Comparison of ENCODE assay signal across 1 cellular context in the genomic region with DNA sequence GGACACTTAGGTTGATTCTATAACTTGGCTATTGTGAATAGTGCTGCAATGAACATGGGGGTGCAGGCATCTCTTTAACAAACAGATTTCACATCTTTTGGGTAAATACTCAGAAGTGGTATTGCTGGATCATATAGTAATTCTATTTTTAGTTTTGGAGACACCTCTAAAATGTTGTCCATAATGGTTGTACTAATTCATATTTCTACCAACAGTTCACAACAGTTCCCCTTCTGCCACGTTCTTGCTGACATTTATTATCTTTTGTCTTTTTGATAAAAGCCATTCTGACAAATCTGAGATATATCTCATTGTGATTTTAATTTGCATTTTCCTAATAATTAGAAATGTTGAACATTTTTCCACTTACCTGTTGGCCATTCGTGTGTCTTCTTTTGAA.
TF ChIP-seq lines count a peak whose summit lies in the region.

No MANE protein-coding gene starts in this region.

TF ChIP-seq in K562, 482 proteins besides CTCF, POLR2A, EP300 and RAD21:
- TF ChIP-seq, protein P1, sequence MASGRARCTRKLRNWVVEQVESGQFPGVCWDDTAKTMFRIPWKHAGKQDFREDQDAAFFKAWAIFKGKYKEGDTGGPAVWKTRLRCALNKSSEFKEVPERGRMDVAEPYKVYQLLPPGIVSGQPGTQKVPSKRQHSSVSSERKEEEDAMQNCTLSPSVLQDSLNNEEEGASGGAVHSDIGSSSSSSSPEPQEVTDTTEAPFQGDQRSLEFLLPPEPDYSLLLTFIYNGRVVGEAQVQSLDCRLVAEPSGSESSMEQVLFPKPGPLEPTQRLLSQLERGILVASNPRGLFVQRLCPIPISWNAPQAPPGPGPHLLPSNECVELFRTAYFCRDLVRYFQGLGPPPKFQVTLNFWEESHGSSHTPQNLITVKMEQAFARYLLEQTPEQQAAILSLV (tag; IDR thresholded peaks at IDR 0.05), result no peak
- TF ChIP-seq CREB1 (IDR thresholded peaks at IDR 0.05) (no peak), CREB1 (CRISPR knock-in tag; IDR thresholded peaks at IDR 0.05) (no peak), KHSRP (IDR thresholded peaks at IDR 0.05) (no peak), NR3C1 (CRISPR knock-in tag; IDR thresholded peaks at IDR 0.05) (no peak), TAF1 (IDR thresholded peaks at IDR 0.05; ENCODE audit: control insufficient read depth, extremely low read depth, insufficient read depth, low read length, severe bottlenecking) (no peak), YBX1 (IDR thresholded peaks at IDR 0.05) (no peak), CBX8 (IDR thresholded peaks at IDR 0.05; ENCODE audit: borderline replicate concordance, extremely low read depth, low read depth, low read length, poor library complexity, severe bottlenecking) (peak; percentile 23), ZKSCAN8 (CRISPR knock-in tag; IDR thresholded peaks at IDR 0.05) (peak; percentile 1; the same call in 1 of the 2 replicates), GTF2E2 (tag; IDR thresholded peaks at IDR 0.05) (peak; percentile 69; the same call in 1 of the 2 replicates)
- TF ChIP-seq, protein P2, sequence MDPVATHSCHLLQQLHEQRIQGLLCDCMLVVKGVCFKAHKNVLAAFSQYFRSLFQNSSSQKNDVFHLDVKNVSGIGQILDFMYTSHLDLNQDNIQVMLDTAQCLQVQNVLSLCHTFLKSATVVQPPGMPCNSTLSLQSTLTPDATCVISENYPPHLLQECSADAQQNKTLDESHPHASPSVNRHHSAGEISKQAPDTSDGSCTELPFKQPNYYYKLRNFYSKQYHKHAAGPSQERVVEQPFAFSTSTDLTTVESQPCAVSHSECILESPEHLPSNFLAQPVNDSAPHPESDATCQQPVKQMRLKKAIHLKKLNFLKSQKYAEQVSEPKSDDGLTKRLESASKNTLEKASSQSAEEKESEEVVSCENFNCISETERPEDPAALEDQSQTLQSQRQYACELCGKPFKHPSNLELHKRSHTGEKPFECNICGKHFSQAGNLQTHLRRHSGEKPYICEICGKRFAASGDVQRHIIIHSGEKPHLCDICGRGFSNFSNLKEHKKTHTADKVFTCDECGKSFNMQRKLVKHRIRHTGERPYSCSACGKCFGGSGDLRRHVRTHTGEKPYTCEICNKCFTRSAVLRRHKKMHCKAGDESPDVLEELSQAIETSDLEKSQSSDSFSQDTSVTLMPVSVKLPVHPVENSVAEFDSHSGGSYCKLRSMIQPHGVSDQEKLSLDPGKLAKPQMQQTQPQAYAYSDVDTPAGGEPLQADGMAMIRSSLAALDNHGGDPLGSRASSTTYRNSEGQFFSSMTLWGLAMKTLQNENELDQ (CRISPR knock-in tag; IDR thresholded peaks at IDR 0.05; ENCODE audit: borderline replicate concordance), result no peak
- TF ChIP-seq, protein P3, sequence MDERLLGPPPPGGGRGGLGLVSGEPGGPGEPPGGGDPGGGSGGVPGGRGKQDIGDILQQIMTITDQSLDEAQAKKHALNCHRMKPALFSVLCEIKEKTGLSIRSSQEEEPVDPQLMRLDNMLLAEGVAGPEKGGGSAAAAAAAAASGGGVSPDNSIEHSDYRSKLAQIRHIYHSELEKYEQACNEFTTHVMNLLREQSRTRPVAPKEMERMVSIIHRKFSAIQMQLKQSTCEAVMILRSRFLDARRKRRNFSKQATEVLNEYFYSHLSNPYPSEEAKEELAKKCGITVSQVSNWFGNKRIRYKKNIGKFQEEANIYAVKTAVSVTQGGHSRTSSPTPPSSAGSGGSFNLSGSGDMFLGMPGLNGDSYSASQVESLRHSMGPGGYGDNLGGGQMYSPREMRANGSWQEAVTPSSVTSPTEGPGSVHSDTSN (CRISPR knock-in tag; IDR thresholded peaks at IDR 0.05; ENCODE audit: low read depth), result no peak
- TF ChIP-seq, protein P3 (tag; conservative IDR thresholded peaks at IDR 0.05; ENCODE audit: low read depth), result no peak
